ENCODE assay signal across 34 cellular contexts in genomic region chr11:46892109-46892508, GRCh38.
"Had no signal": no experiment of that assay in that cellular context is flagged by ENCODE, and none has a peak within 500 bp of the region (broad histone marks: within the 10 kb centered on the region; RNA-seq: fewer than 3 reads in every experiment).

No MANE protein-coding gene starts in this region.

- H3K9me3 ChIP-seq: MG63 had no signal

- H3K27ac ChIP-seq: KMS-11 had no signal

- DNase-seq: Karpas-422, Kasumi-1, MG63, MM.1S, MV-4-11, NCI-H1048, NCI-H1092, NCI-H1092 treated with DMSO at 0.1 percent for 48 hours, NCI-H1105, NCI-H1105 treated with DMSO at 0.1 percent for 48 hours, NCI-H1417, NCI-H1417 treated with DMSO at 0.1 percent for 48 hours, NCI-H1436, NCI-H1436 treated with DMSO at 0.1 percent for 48 hours, NCI-H146, NCI-H1694, NCI-H1694 treated with DMSO at 0.1 percent for 48 hours, NCI-H187, NCI-H187 treated with DMSO at 0.1 percent for 48 hours, NCI-H1930, NCI-H2029, NCI-H2029 treated with DMSO at 0.1 percent for 48 hours, NCI-H2081, NCI-H2081 treated with DMSO at 0.1 percent for 48 hours, NCI-H2107, NCI-H2171, NCI-H2171 treated with DMSO at 0.1 percent for 48 hours, NCI-H2227 treated with DMSO at 0.1 percent for 48 hours, NCI-H226, NCI-H345, NCI-H446, NCI-H446 treated with DMSO at 0.1 percent for 48 hours, NCI-H510A had no signal

- H3K4me3 ChIP-seq: MG63 had no signal

- H3K36me3 ChIP-seq: MG63 had no signal

- H3K9ac ChIP-seq: KMS-11 had no signal

- H3K4me2 ChIP-seq: KMS-11 had no signal
